ENCODE assay signal across 8 cellular contexts in the genomic region with DNA sequence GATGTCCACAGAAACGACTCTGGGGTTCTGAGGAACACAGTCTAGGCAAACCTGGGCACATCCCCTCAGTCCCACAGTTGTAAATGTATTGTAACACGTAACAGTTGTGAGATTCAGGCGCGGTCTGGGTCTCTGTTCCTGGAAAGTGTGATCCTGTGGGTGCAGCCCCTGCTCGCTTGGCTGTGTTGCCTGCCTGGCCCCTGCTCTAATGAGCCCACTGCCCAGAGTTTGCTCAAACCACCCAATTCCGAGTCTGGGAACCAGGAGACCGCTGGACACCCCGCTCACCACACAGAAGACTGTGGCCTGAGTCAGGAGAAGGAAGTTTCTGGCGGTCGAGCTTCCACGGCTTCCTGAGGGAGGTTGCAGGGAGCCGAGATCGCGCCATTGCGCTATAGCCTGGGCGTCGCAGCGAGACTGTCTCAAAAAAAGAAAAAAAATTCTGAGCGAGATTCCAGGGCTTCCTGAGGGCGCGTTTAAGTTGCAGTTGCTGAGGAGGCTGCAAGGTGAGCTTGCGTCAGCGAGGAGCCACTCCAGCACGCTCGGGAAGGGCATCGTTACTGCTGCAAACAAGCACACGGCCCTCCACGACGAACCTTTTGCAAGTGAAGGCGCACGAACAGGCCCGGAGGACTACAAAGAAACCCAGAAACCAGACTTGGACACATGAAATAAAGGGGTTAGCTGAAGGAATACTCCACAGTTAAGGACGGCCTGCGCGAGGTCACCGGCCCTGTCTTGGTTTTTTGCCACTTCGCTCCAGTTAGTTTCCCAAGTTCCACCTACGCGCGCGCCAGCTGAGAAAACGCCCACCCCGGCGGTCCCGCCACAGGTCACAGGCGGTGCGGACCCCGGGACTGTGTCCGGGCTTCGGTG. TPM values are rescaled to one million over a fixed set of nuclear protein-coding genes. Genes with fewer than 3 reads are reported as not detected.
A peak's percentile ranks its signal among the peaks of the same experiment; 100 is the strongest.
DNase-seq lines count a peak whose midpoint lies in the region; ATAC-seq and TF ChIP-seq lines count a peak whose summit lies in the region.

No MANE protein-coding gene starts in this region.

- H3K4me2 ChIP-seq in OCI-LY1 (ENCODE audit: low read length) = peak overlapping the region; percentile 70

- H3F3A ChIP-seq in OCI-LY1 (ENCODE audit: insufficient read depth, low read length) = no peaks in the 10 kb centered on the region

- peaks cover 44% of the 10 kb centered on the region for H3K79me2 ChIP-seq in OCI-LY1 (ENCODE audit: insufficient read depth, low read length)

- H3K4me3 ChIP-seq in OCI-LY1 (ENCODE audit: low read depth, low read length, poor library complexity, severe bottlenecking) (peak overlapping the region; percentile 79), choroid plexus epithelial cell (ENCODE audit: low read depth, low read length) (peak overlapping the region; percentile 81), mononuclear cell (ENCODE audit: low read length) (peak overlapping the region; percentile 97)

- no peaks in the 10 kb centered on the region for H3K27me3 ChIP-seq in OCI-LY1 (ENCODE audit: insufficient read depth, low read length)
- H3K27me3 ChIP-seq in mononuclear cell (ENCODE audit: insufficient read depth, low read length) = no peaks in the 10 kb centered on the region

- no peak overlapping the region for H2AFZ ChIP-seq in OCI-LY1 (ENCODE audit: low read length)

- H3K9me2 ChIP-seq in OCI-LY1 (ENCODE audit: low read depth, low read length) = no peaks in the 10 kb centered on the region

- TF ChIP-seq CTCF in OCI-LY1 (IDR thresholded peaks at IDR 0.05; ENCODE audit: low read length) (no peak), choroid plexus epithelial cell (conservative IDR thresholded peaks at IDR 0.05; ENCODE audit: low read depth, low read length) (no peak)

- peak overlapping the region; percentile 87 for H3K27ac ChIP-seq in OCI-LY1 (ENCODE audit: low read depth, low read length, poor library complexity, severe bottlenecking)

- ATAC-seq in HG03108 (IDR thresholded peaks at IDR 0.05; ENCODE audit: unreplicated experiment) (no peak), HG03354 (IDR thresholded peaks at IDR 0.05; ENCODE audit: poor library complexity, severe bottlenecking, unreplicated experiment) (no peak)

- H4K20me1 ChIP-seq in OCI-LY1 (ENCODE audit: insufficient read depth, low read length) = no peaks in the 10 kb centered on the region

- peak overlapping the region; percentile 98 for H3K9ac ChIP-seq in OCI-LY1 (ENCODE audit: low read length)

- H3K36me3 ChIP-seq in OCI-LY1 (ENCODE audit: insufficient read depth, low read length) = peaks cover 31% of the 10 kb centered on the region

- peaks cover 37% of the 10 kb centered on the region for H3K4me1 ChIP-seq in OCI-LY1 (ENCODE audit: insufficient read depth, low read length, severe bottlenecking)
- H3K4me1 ChIP-seq in mononuclear cell (ENCODE audit: insufficient read depth, low read length) = peaks cover 50% of the 10 kb centered on the region

- H3K9me3 ChIP-seq in OCI-LY1 (ENCODE audit: low read length) = no peaks in the 10 kb centered on the region
- no peaks in the 10 kb centered on the region for H3K9me3 ChIP-seq in mononuclear cell (ENCODE audit: low read depth, low read length)

- DNase-seq in NCI-H1105 treated with DMSO at 0.1 percent for 48 hours (lab: John Stamatoyannopoulos, UW) = peak; percentile 11
- DNase-seq in NCI-H1105 (lab: John Stamatoyannopoulos, UW) = no peak
- DNase-seq in choroid plexus epithelial cell (ENCODE audit: low read depth) = peak; percentile 51
- no peak for DNase-seq in medulla oblongata (ENCODE audit: extremely low spot score)

RNA-seq across cellular contexts. Expression of gene C21orf58, which starts 1.1 kb away (rescaled TPM):
- total RNA-seq in mononuclear cell = 1.0 TPM

RNA-seq across cellular contexts. Expression of gene PCNT, which starts 1.4 kb away (rescaled TPM):
- total RNA-seq in mononuclear cell = 27.9 TPM

RNA-seq across cellular contexts. Expression of gene YBEY, which starts 36.4 kb away (rescaled TPM):
- total RNA-seq in mononuclear cell = 19.7 TPM

RNA-seq across cellular contexts. Expression of gene MCM3AP, which starts 37.2 kb away (rescaled TPM):
- 38.8 TPM for total RNA-seq in mononuclear cell

Comparison
In these comparisons a context has a peak if more than half of its experiments do, and no peak if none do; other contexts are left out.
1. DNase-seq: peak in NCI-H1105 treated with DMSO at 0.1 percent for 48 hours (single experiment) and choroid plexus epithelial cell (single experiment); none in NCI-H1105 (single experiment) and medulla oblongata (single experiment).
2. Peak in every context shown above with its lines, with median percentiles within 50 percentile points of each other: H3K4me3 ChIP-seq.